Comparison of ENCODE assay signal across 8 cellular contexts in the genomic region with DNA sequence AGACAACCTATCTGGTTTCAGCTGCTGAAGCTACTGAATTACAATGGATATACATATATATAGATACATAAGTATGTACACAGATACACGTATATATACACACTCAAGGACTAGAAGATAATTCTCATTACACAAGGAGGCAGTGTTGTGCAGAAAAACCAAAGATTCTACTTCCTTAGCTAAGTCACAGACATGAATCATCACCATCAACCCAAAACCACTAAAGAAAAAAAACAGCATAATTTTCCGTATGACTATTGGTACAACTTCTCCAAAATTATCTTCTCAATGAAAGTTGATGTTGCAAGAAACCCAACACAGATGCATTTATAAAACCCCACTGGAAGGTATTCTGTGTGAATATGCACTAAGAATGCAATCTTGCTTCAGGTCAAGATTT. TPM values are rescaled to one million over a fixed set of nuclear protein-coding genes. Genes with fewer than 3 reads are reported as not detected.
DNase-seq lines count a peak whose midpoint lies in the region; ATAC-seq and TF ChIP-seq lines count a peak whose summit lies in the region.

No MANE protein-coding gene starts in this region.

- no peak overlapping the region for H3K4me2 ChIP-seq in DOHH2 (ENCODE audit: low read length)
- H3K4me2 ChIP-seq in OCI-LY3 (ENCODE audit: low read length), result peak overlapping the region; percentile 71

- no peaks in the 10 kb centered on the region for H3K79me2 ChIP-seq in DOHH2 (ENCODE audit: control insufficient read depth, low read length)
- no peaks in the 10 kb centered on the region for H3K79me2 ChIP-seq in OCI-LY3 (ENCODE audit: low read length)

- H3K27me3 ChIP-seq in DOHH2 (ENCODE audit: control insufficient read depth, low read length) (no peaks in the 10 kb centered on the region), OCI-LY3 (ENCODE audit: low read depth, low read length) (no peaks in the 10 kb centered on the region), lung (ENCODE audit: control insufficient read depth, insufficient read depth) (no peaks in the 10 kb centered on the region)

- H3K36me3 ChIP-seq in DOHH2 (ENCODE audit: control insufficient read depth, low read length) (no peaks in the 10 kb centered on the region), OCI-LY3 (replicated peaks; ENCODE audit: low read depth, low read length) (no peaks in the 10 kb centered on the region), lung (ENCODE audit: control insufficient read depth in 2 of 2, insufficient read depth in 2 of 2, low read length in 2 of 2) (no peaks in the 10 kb centered on the region)

- H3K4me1 ChIP-seq in DOHH2 (ENCODE audit: control insufficient read depth, low read length), result peaks cover 7% of the 10 kb centered on the region
- peaks cover 20% of the 10 kb centered on the region for H3K4me1 ChIP-seq in OCI-LY3 (ENCODE audit: low read length)
- no peaks in the 10 kb centered on the region for H3K4me1 ChIP-seq in lung (ENCODE audit: control insufficient read depth in 2 of 2, insufficient read depth in 2 of 2, low read length in 2 of 2)

- no peak overlapping the region for H3K27ac ChIP-seq in DOHH2 (ENCODE audit: low read depth, low read length)
- H3K27ac ChIP-seq in OCI-LY3 (ENCODE audit: low read length), result peak overlapping the region; percentile 30
- no peak overlapping the region for H3K27ac ChIP-seq in lung (ENCODE audit: low read depth in 1 of 2, low read length in 1 of 2)

- ATAC-seq in GM19351 (IDR thresholded peaks at IDR 0.05; ENCODE audit: unreplicated experiment) (peak; percentile 99), HG03342 (IDR thresholded peaks at IDR 0.05; ENCODE audit: unreplicated experiment) (peak; percentile 95), lung (ENCODE audit: insufficient read depth, low FRiP score) (peak; percentile 97)

- H4K20me1 ChIP-seq in DOHH2 (ENCODE audit: control insufficient read depth, insufficient read depth, low read depth, low read length) (no peaks in the 10 kb centered on the region), OCI-LY3 (ENCODE audit: insufficient read depth, low read length) (no peaks in the 10 kb centered on the region)

- no peak overlapping the region for H3K9ac ChIP-seq in OCI-LY3 (ENCODE audit: low read length)

- peak; percentile 60 for TF ChIP-seq CTCF in DOHH2 (IDR thresholded peaks at IDR 0.05; ENCODE audit: low read depth, low read length, poor library complexity, severe bottlenecking)
- TF ChIP-seq CTCF in OCI-LY3 (IDR thresholded peaks at IDR 0.05; ENCODE audit: low read depth, low read length), result peak; percentile 69
- peak; percentile 24 for TF ChIP-seq CTCF in lung (IDR thresholded peaks at IDR 0.05; ENCODE audit: control extremely low read depth, extremely low read depth)

- H3K9me2 ChIP-seq in DOHH2 (replicated peaks; ENCODE audit: control insufficient read depth, low read length), result no peaks in the 10 kb centered on the region

- H3K4me3 ChIP-seq in DOHH2 (ENCODE audit: low read length), result no peak overlapping the region
- H3K4me3 ChIP-seq in OCI-LY3 (ENCODE audit: low read length), result peak overlapping the region; percentile 49
- H3K4me3 ChIP-seq in lung, result no peak overlapping the region

- DNase-seq in cerebellar cortex (ENCODE audit: low spot score) (peak; percentile 29), lung (ENCODE audit: low spot score) (no peak), T1000 (lab: John Stamatoyannopoulos, UW) (no peak), iPS-NIHi7 (ENCODE audit: extremely low spot score) (no peak)

- H3F3A ChIP-seq in DOHH2 (ENCODE audit: control insufficient read depth, insufficient read depth), result no peaks in the 10 kb centered on the region

- 7 to 14% methylated on average over 2 of the region's 2 CpGs for WGBS in lung, 2 donors

- peak overlapping the region; percentile 76 for H2AFZ ChIP-seq in OCI-LY3 (ENCODE audit: low read depth, low read length)

- H3K9me3 ChIP-seq in DOHH2 (ENCODE audit: control insufficient read depth, insufficient read depth, low read length) (no peaks in the 10 kb centered on the region), OCI-LY3 (ENCODE audit: insufficient read depth, low read length) (no peaks in the 10 kb centered on the region), lung (ENCODE audit: control insufficient read depth in 2 of 2, insufficient read depth in 1 of 2, low read length in 1 of 2) (no peaks in the 10 kb centered on the region)

RNA-seq across cellular contexts. Expression of gene RPF1, which starts 36.8 kb away (rescaled TPM):
- total RNA-seq in lung, result 10 to 100 TPM; 22.2 to 47.2 TPM
- 10 to 100 TPM; 25.2 to 35.2 TPM for polyA plus RNA-seq in lung

RNA-seq across cellular contexts. Expression of gene DNASE2B, which starts 44.0 kb away (rescaled TPM):
- total RNA-seq in lung, result 1 to 10 TPM in 1 of 2 donors, not detected in 1; 1.3 TPM
- 1 to 10 TPM in 1 of 2 donors, under 1 TPM in 1; 0.29 to 4.9 TPM for polyA plus RNA-seq in lung
